ENCODE assay signal across 8 cellular contexts in genomic region chr16:18969050-18969854, GRCh38. TPM values are rescaled to one million over a fixed set of nuclear protein-coding genes. Genes with fewer than 3 reads are reported as not detected.
DNase-seq lines count a peak whose midpoint lies in the region; ATAC-seq and TF ChIP-seq lines count a peak whose summit lies in the region.

No MANE protein-coding gene starts in this region.

- no TSS peak for BruUV-seq in A673 (replicated peaks; lab: Mats Ljungman, UMichigan)

- H3K36me3 ChIP-seq in A673 (ENCODE audit: insufficient read depth, low read length, poor library complexity, severe bottlenecking) (no peaks in the 10 kb centered on the region), kidney epithelial cell (ENCODE audit: control insufficient read depth, insufficient read depth, low read length) (no peaks in the 10 kb centered on the region)

- peak; percentile 95 for TF ChIP-seq CTCF in A673 (conservative IDR thresholded peaks at IDR 0.05; ENCODE audit: low read depth, low read length)
- peak; percentile 95 for TF ChIP-seq CTCF in GM20000 (IDR thresholded peaks at IDR 0.05; ENCODE audit: extremely low read depth, missing control alignments)
- peak; percentile 90 for TF ChIP-seq CTCF in cardiac fibroblast (IDR thresholded peaks at IDR 0.05; ENCODE audit: low read depth, low read length)
- TF ChIP-seq CTCF in kidney epithelial cell (IDR thresholded peaks at IDR 0.05; ENCODE audit: insufficient read depth, low read length, poor library complexity, severe bottlenecking): peak; percentile 95

- no peak overlapping the region for H3K27ac ChIP-seq in A673 (ENCODE audit: low read depth, low read length, poor library complexity, severe bottlenecking)

- peak overlapping the region; percentile 46 for H3K4me3 ChIP-seq in A673 (ENCODE audit: low read depth, low read length, poor library complexity, severe bottlenecking)
- peak overlapping the region; percentile 19 to 46 for H3K4me3 ChIP-seq in cardiac fibroblast (replicated peaks in 1 of 2; ENCODE audit: low read depth in 2 of 2, low read length in 2 of 2)
- H3K4me3 ChIP-seq in kidney epithelial cell (ENCODE audit: low read depth, low read length): no peak overlapping the region

- intact Hi-C loops in A673 (cut with micrococcal nuclease; ENCODE audit: unreplicated experiment): no loop called here

- CTCF ChIA-PET in A673 (lab: Charles Lee): no interaction called here

- H3K4me1 ChIP-seq in A673 (ENCODE audit: insufficient read depth, low read length, poor library complexity, severe bottlenecking): peaks cover 5% of the 10 kb centered on the region

- no peaks in the 10 kb centered on the region for H3K27me3 ChIP-seq in A673 (replicated peaks; ENCODE audit: insufficient read depth, low read depth, low read length, poor library complexity)
- no peaks in the 10 kb centered on the region for H3K27me3 ChIP-seq in kidney epithelial cell (ENCODE audit: control insufficient read depth, insufficient read depth, low read length)

- H3K9me3 ChIP-seq in A673 (ENCODE audit: low read depth, low read length, poor library complexity, severe bottlenecking): no peaks in the 10 kb centered on the region

- peak; percentile 90 for DNase-seq in A673 (ENCODE audit: low spot score)
- DNase-seq in GM20000 (ENCODE audit: low spot score): peak; percentile 85
- peak; percentile 84 for DNase-seq in NCI-H2171 treated with DMSO at 0.1 percent for 48 hours (lab: John Stamatoyannopoulos, UW)
- DNase-seq in activated CD4-positive, CD25-positive, alpha-beta regulatory T cell (lab: John Stamatoyannopoulos, UW): peak; percentile 52 to 76 (median 64)
- peak; percentile 84 for DNase-seq in cardiac fibroblast (ENCODE audit: low read depth in 2 of 2)
- DNase-seq in kidney epithelial cell (ENCODE audit: low read depth): no peak
- DNase-seq in stimulated activated CD4-positive, alpha-beta T cell treated with anti-CD3 and anti-CD28 coated beads, Interleukin-15, amount 100 ng/mL, for 24 hours: peak; percentile 83

- ATAC-seq in HG03108 (IDR thresholded peaks at IDR 0.05; ENCODE audit: unreplicated experiment): no peak

- POLR2A ChIA-PET in A673 (lab: Charles Lee; ENCODE audit: low non-redundant PET): no interaction called here

RNA-seq across cellular contexts. Expression of gene TMC7, which starts 14.5 kb away (rescaled TPM):
- 0.59 and 0.82 TPM in 2 replicates for total RNA-seq in A673 (2021)
- 0.75 and 1.6 TPM in 2 replicates for total RNA-seq in kidney epithelial cell

RNA-seq across cellular contexts. Expression of gene SMG1, which starts 43.0 kb away (rescaled TPM):
- total RNA-seq in A673 (2021): 100 and 105 TPM in 2 replicates
- total RNA-seq in kidney epithelial cell: 51.5 and 69.6 TPM in 2 replicates
